8 cellular contexts compared by ENCODE assay signal in the genomic region with DNA sequence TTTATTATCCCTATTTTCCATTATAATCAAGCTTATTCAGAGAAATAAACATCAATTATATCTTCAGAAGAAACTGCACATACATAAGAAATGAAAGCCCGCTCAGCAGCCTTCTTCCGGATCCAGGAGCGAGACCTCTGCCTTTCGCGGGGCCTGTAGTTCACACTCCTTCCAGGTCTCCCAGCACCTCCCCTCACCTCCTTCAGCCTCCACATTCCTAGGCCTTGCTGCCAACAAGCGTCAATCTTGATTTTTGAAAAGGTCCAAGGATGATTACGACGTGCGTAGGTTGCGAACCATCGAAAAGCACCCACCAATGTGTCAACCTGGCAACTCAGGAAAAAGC. TPM values are rescaled to one million over a fixed set of nuclear protein-coding genes. Genes with fewer than 3 reads are reported as not detected.
DNase-seq lines count a peak whose midpoint lies in the region; ATAC-seq and TF ChIP-seq lines count a peak whose summit lies in the region.

No MANE protein-coding gene starts in this region.

- DNase-seq in Panc1 (ENCODE audit: low read depth, low spot score) (no peak), fibroblast of the aortic adventitia (ENCODE audit: low read depth) (no peak), skeletal muscle cell (ENCODE audit: low read depth) (no peak), dedifferentiated amniotic fluid mesenchymal stem cell (ENCODE audit: extremely low spot score) (no peak), midbrain (lab: John Stamatoyannopoulos, UW) (no peak), COLO829 (ENCODE audit: low spot score) (no peak)

- in situ Hi-C loops in Panc1 (cut with HindIII; ENCODE audit: low pct_unique_long_range_greater_than_20kb, low sequenced_read_pairs): no loop called here

- peak overlapping the region; percentile 73 for H3K27ac ChIP-seq in Panc1 (ENCODE audit: low read length)

- BruUV-seq in Panc1 (replicated peaks; lab: Mats Ljungman, UMichigan): no TSS peak

- intact Hi-C loops in Panc1 (cut with micrococcal nuclease; ENCODE audit: unreplicated experiment): no loop called here

- POLR2A ChIA-PET in Panc1 (lab: Charles Lee): no interaction called here

- no peaks in the 10 kb centered on the region for H3K9me3 ChIP-seq in Panc1 (ENCODE audit: control insufficient read depth, insufficient read depth, low read depth, low read length)

- H3K4me3 ChIP-seq in Panc1 (ENCODE audit: low read depth in 2 of 2, low read length in 2 of 2) (peak overlapping the region; percentile 62 to 85), fibroblast of the aortic adventitia (ENCODE audit: low read depth, low read length) (peak overlapping the region; percentile 35), skeletal muscle cell (ENCODE audit: low read depth, low read length) (peak overlapping the region; percentile 20)

- no peak for TF ChIP-seq CTCF in Panc1 (IDR thresholded peaks at IDR 0.05)
- TF ChIP-seq CTCF in fibroblast of the aortic adventitia (IDR thresholded peaks at IDR 0.05; ENCODE audit: insufficient read depth, low read length): no peak

- H3K4me1 ChIP-seq in Panc1 (ENCODE audit: control insufficient read depth, insufficient read depth, low read length): peaks cover 11% of the 10 kb centered on the region

- CTCF ChIA-PET in Panc1 (lab: Charles Lee): no interaction called here

- peak; percentile 15 for ATAC-seq in GM19452 (IDR thresholded peaks at IDR 0.05; ENCODE audit: unreplicated experiment)
- ATAC-seq in Panc1: peak; percentile 73
- no peak for ATAC-seq in GM21367 (IDR thresholded peaks at IDR 0.05; ENCODE audit: unreplicated experiment)

- no peaks in the 10 kb centered on the region for H3K36me3 ChIP-seq in Panc1 (ENCODE audit: control insufficient read depth, insufficient read depth, low read length)

- H3K27me3 ChIP-seq in Panc1 (ENCODE audit: control insufficient read depth, insufficient read depth, low read length): no peaks in the 10 kb centered on the region

RNA-seq across cellular contexts. Expression of a gene that starts 0.4 kb away (rescaled TPM):
- total RNA-seq in Panc1 (2021; ENCODE audit: unreplicated experiment) (39.3 TPM), fibroblast of the aortic adventitia (ENCODE audit: low replicate concordance) (89.7 and 118 TPM in 2 replicates)
- polyA plus RNA-seq in Panc1 (2012; ENCODE audit: insufficient read length): 17.1 TPM

Comparison
In these comparisons a context has a peak if more than half of its experiments do, and no peak if none do; other contexts are left out.
1. H3K4me3 ChIP-seq: peak in every context shown above with its lines; median percentile 74 in Panc1; 35 in fibroblast of the aortic adventitia; 20 in skeletal muscle cell.